22 cellular contexts compared by ENCODE assay signal in genomic region chr17:73686126-73686525, GRCh38. TPM values are rescaled to one million over a fixed set of nuclear protein-coding genes. Genes with fewer than 3 reads are reported as not detected.
"Had no signal": no experiment of that assay in that cellular context is flagged by ENCODE, and none has a peak within 500 bp of the region (broad histone marks: within the 10 kb centered on the region; RNA-seq: fewer than 3 reads in every experiment).

No MANE protein-coding gene starts in this region.

- H3K9me3 Mint-ChIP-seq: immature natural killer cell had no signal

- H3K9me3 ChIP-seq: colonic mucosa, gastrocnemius medialis, pancreas had no signal

- DNase-seq: colonic mucosa; effector CD8-positive, alpha-beta T cell; gastrocnemius medialis; glutamatergic neuron; immature natural killer cell; kidney; left cardiac atrium; left ventricle myocardium inferior; lower lobe of right lung; mesenchymal stem cell; midbrain; occipital lobe; pancreas; right cardiac atrium; small intestine; stimulated activated CD4-positive, alpha-beta T cell treated with anti-CD3 and anti-CD28 coated beads, Interleukin-2, amount 100 ng/mL, for 48 hours; stimulated activated naive CD4-positive, alpha-beta T cell treated with Interleukin-2 at 50 U/mL for 16 hours; trophoblast cell had no signal

- H3K36me3 Mint-ChIP-seq: immature natural killer cell; natural killer cell treated with Interleukin-12 subunit alpha and Interleukin-12 subunit beta and Interleukin-15 and Interleukin-18, amount 100 ng/mL, for 72 hours had no signal

- H3K4me1 ChIP-seq: colonic mucosa, gastrocnemius medialis, left ventricle myocardium inferior, lower lobe of right lung, pancreas had no signal

- H3K4me3 ChIP-seq: colonic mucosa, gastrocnemius medialis, left ventricle myocardium inferior, lower lobe of right lung, pancreas had no signal

- H3K36me3 ChIP-seq: colonic mucosa, gastrocnemius medialis, left ventricle myocardium inferior, lower lobe of right lung, pancreas had no signal

- H3K4me1 Mint-ChIP-seq: immature natural killer cell had no signal

- ATAC-seq: esophagus mucosa; gastrocnemius medialis; left cardiac atrium; lower lobe of right lung; natural killer cell treated with Interleukin-12 subunit alpha and Interleukin-12 subunit beta and Interleukin-15 and Interleukin-18, amount 100 ng/mL, for 72 hours; pancreas; right cardiac atrium had no signal

- H3K27ac Mint-ChIP-seq: immature natural killer cell; natural killer cell treated with Interleukin-12 subunit alpha and Interleukin-12 subunit beta and Interleukin-15 and Interleukin-18, amount 100 ng/mL, for 72 hours; progenitor cell of endocrine pancreas had no signal

- H3K27me3 ChIP-seq: colonic mucosa, pancreas had no signal

- H3K27ac ChIP-seq: colonic mucosa, gastrocnemius medialis, left ventricle myocardium inferior, lower lobe of right lung, pancreas had no signal

- H3K4me3 Mint-ChIP-seq: immature natural killer cell; natural killer cell treated with Interleukin-12 subunit alpha and Interleukin-12 subunit beta and Interleukin-15 and Interleukin-18, amount 100 ng/mL, for 72 hours had no signal

RNA-seq across cellular contexts. Expression of gene SDK2, which starts 41.9 kb away (rescaled TPM):
- total RNA-seq: dermis microvascular lymphatic vessel endothelial cell had no signal
- polyA plus RNA-seq: immature natural killer cell had no signal
